In genomic region chr19:15452111-15453047, GRCh38 we compare ENCODE assay signal across 9 cellular contexts. TPM values are rescaled to one million over a fixed set of nuclear protein-coding genes. Genes with fewer than 3 reads are reported as not detected.
DNase-seq lines count a peak whose midpoint lies in the region; ATAC-seq, FAIRE-seq and TF ChIP-seq lines count a peak whose summit lies in the region.
"Had no signal": no experiment of that assay in that cellular context is flagged by ENCODE, and none has a peak within 500 bp of the region (broad histone marks: within the 10 kb centered on the region; RNA-seq: fewer than 3 reads in every experiment).

No MANE protein-coding gene starts in this region.

- BruUV-seq in K562 (replicated peaks; lab: Mats Ljungman, UMichigan) = no TSS peak

- H3K4me3 ChIP-seq in K562 (peak overlapping the region; percentile 25), iPS-11a (ENCODE audit: low read depth, low read length) (peak overlapping the region; percentile 30), sigmoid colon (peak overlapping the region; percentile 33 to 56 (median 53))

- TF ChIP-seq POLR2A in K562 (conservative IDR thresholded peaks at IDR 0.05) (no peak), sigmoid colon (IDR thresholded peaks at IDR 0.05) (peak in 1 of 2 donors; percentile 28)

- TF ChIP-seq EP300 in K562 (IDR thresholded peaks at IDR 0.05; ENCODE audit: low read length) = no peak
- TF ChIP-seq EP300 in sigmoid colon (IDR thresholded peaks at IDR 0.05) = no peak

- DNase-seq in NCI-H1417 (lab: John Stamatoyannopoulos, UW) (peak; percentile 31 to 60 (median 45)), NCI-H1417 treated with DMSO at 0.1 percent for 48 hours (lab: John Stamatoyannopoulos, UW) (no peak), M059J (ENCODE audit: low read depth) (peak; percentile 85), K562 (ENCODE audit: extremely low read depth in 1 of 4, low spot score in 3 of 4) (peak; percentile 94 to 99 (median 98)), sigmoid colon (peak; percentile 96), OCI-M2 (lab: John Stamatoyannopoulos, UW; ENCODE audit: unreplicated experiment) (no peak)

- no peak for TF ChIP-seq CTCF in K562 (IDR thresholded peaks at IDR 0.05 in 2 of 3, conservative IDR thresholded peaks at IDR 0.05 in 1 of 3; ENCODE audit: insufficient read depth in 2 of 3, low read depth in 1 of 3, low read length in 3 of 3)
- TF ChIP-seq CTCF in sigmoid colon (IDR thresholded peaks at IDR 0.05) = no peak

- H3K4me1 ChIP-seq in K562 (replicated peaks in 1 of 2; ENCODE audit: control insufficient read depth in 2 of 2, insufficient read depth in 2 of 2, low read length in 2 of 2) (peaks cover 29 to 60% of the 10 kb centered on the region in 2 experiments), sigmoid colon (peaks cover 0 to 45% (median 33%) of the 10 kb centered on the region in 4 donors)

- intact Hi-C loops in K562 (cut with micrococcal nuclease) = no loop called here
- intact Hi-C loops in sigmoid colon (cut with DNase I) = loop anchor here (5.0 to 10.0 kb wide), 5 partner anchors 75 to 382 kb away; partner anchors contain the start of genes AKAP8, BRD4 and SYDE1

- H3K9me3 ChIP-seq in K562 (replicated peaks; ENCODE audit: control insufficient read depth, insufficient read depth, low read depth, low read length) = no peaks in the 10 kb centered on the region
- H3K9me3 ChIP-seq in sigmoid colon = no peaks in the 10 kb centered on the region

- H3K27ac ChIP-seq in K562 (ENCODE audit: extremely low read depth, low read depth, low read length) = 0 out of 3 replicates have a peak overlapping the region, but pooled peaks have one; percentile 34
- peak overlapping the region; percentile 71 to 89 (median 83) for H3K27ac ChIP-seq in sigmoid colon
- H3K27ac ChIP-seq: C4-2B had no signal

- H2AFZ ChIP-seq in K562 (ENCODE audit: low read depth, low read length) = peak overlapping the region; percentile 92

- H3K27me3 ChIP-seq in K562 (ENCODE audit: control insufficient read depth in 2 of 2, insufficient read depth in 2 of 2, low read length in 2 of 2) = peaks cover 0 to 6% of the 10 kb centered on the region in 2 experiments; a peak in 1 of 5 replicates
- H3K27me3 ChIP-seq in sigmoid colon = peaks cover 11 to 38% (median 31%) of the 10 kb centered on the region in 3 donors

- H3K36me3 ChIP-seq in K562 (ENCODE audit: control insufficient read depth, insufficient read depth, low read length) (no peaks in the 10 kb centered on the region), sigmoid colon (no peaks in the 10 kb centered on the region)

- peak; percentile 100 for FAIRE-seq in K562 (lab: Jason Lieb, UNC)

- in situ Hi-C loops in K562 (cut with MboI) = no loop called here

- ATAC-seq in K562 (peak; percentile 93), HG03039 (IDR thresholded peaks at IDR 0.05; ENCODE audit: unreplicated experiment) (no peak)

- H3K4me2 ChIP-seq in K562 (ENCODE audit: insufficient read depth, low read length) = peak overlapping the region; percentile 86

- POLR2A ChIA-PET in K562 (lab: Yijun Ruan, JAX) = interaction anchor here (0.5 to 1.6 kb wide), 9 partner anchors 11 to 400 kb away, joined by 3 to 7 read pairs (median 5); no protein-coding TSS in a partner anchor

- CTCF ChIA-PET in K562 (lab: Yijun Ruan, JAX; ENCODE audit: low intra/inter-chr PET ratio) = no interaction called here

- 3% methylated on average over 25 of the region's 37 CpGs for WGBS in K562 (ENCODE audit: insufficient coverage, low coverage, missing lambda C conversion rate)
- WGBS in sigmoid colon, 2 donors = 13 to 51% methylated on average over 37 of the region's 37 CpGs

- H3K9ac ChIP-seq in K562 (ENCODE audit: insufficient read depth in 1 of 2, low read depth in 2 of 2, low read length in 2 of 2) = peak overlapping the region in 1 of 2 experiments; percentile 75; a peak in 2 of 4 replicates

- no peaks in the 10 kb centered on the region for H3K9me1 ChIP-seq in K562 (ENCODE audit: control insufficient read depth, insufficient read depth, low read length)

- H4K20me1 ChIP-seq in K562 (replicated peaks; ENCODE audit: control insufficient read depth, insufficient read depth, low read length) = 0 out of 2 replicates have a peak, but pooled peaks cover 2% of the 10 kb centered on the region

- TF ChIP-seq RAD21 in K562 (CRISPR knock-in tag; conservative IDR thresholded peaks at IDR 0.05 in 1 of 2, IDR thresholded peaks at IDR 0.05 in 1 of 2) = no peak

- H3K79me2 ChIP-seq in K562 (ENCODE audit: control insufficient read depth, insufficient read depth, low read length) = no peaks in the 10 kb centered on the region

RNA-seq across cellular contexts. Expression of gene WIZ, which starts 2.6 kb away (rescaled TPM):
- 7.2 and 16.9 TPM in 2 replicates for total RNA-seq in M059J (2014; rRNA removed; shearing (Covaris generic))
- total RNA-seq in K562 (2011; cell fraction: chromatin; rRNA removed; ENCODE audit: low replicate concordance) = 13.2 and 37.4 TPM in 2 replicates
- 27.4 and 28.3 TPM in 2 replicates for total RNA-seq in K562 (2011; cell fraction: nucleolus; rRNA removed)
- 20.2 and 22.8 TPM in 2 replicates for total RNA-seq in K562 (2011; cell fraction: nucleoplasm; rRNA removed)
- total RNA-seq in K562 (2014; rRNA removed) (13.9 and 16.0 TPM in 2 replicates), K562 (2014; rRNA removed; fragmentation: Illumina TruSeq; extraction: Trizol) (1.1 and 1.3 TPM in 2 replicates), K562 (2015; rRNA removed; fragmentation: Illumina TruSeq; extraction: Trizol) (4.8 and 5.4 TPM in 2 replicates), K562 (2021) (32.7 and 37.5 TPM in 2 replicates), sigmoid colon (10 to 100 TPM; 16.3 to 49.6 (median 28.4) TPM)
- polyA plus RNA-seq in K562 (2011; rRNA removed) (3.7 and 4.7 TPM in 2 replicates), K562 (2014; fragmentation: Illumina TruSeq; extraction: Trizol) (9.4 and 22.9 TPM in 2 replicates), K562 (2014; fragmentation: Nextera tagmentation; extraction: Ambion mirVana) (under 1 TPM; 0.06 to 0.08 TPM), K562 (2014; rRNA removed) (19.1 and 21.8 TPM in 2 replicates), sigmoid colon (10 to 100 TPM in 1 of 3 donors, 1 to 10 TPM in 2; 7.8 to 18.3 (median 9.2) TPM)
- 5.3 and 12.2 TPM in 2 replicates for polyA plus RNA-seq in K562 (2011; cell fraction: cytosol; rRNA removed)
- polyA plus RNA-seq in K562 (2011; cell fraction: nucleus; rRNA removed) = 16.0 and 33.9 TPM in 2 replicates
- 18.0 and 22.2 TPM in 2 replicates for polyA plus RNA-seq in K562 (2012)
- polyA minus RNA-seq in K562 (2011; rRNA and poly(A)+ RNA removed) = 0.63 and 1.1 TPM in 2 replicates
- polyA minus RNA-seq in K562 (2011; cell fraction: cytosol; rRNA and poly(A)+ RNA removed) = 7.5 and 9.4 TPM in 2 replicates
- polyA minus RNA-seq in K562 (2011; cell fraction: nucleus; rRNA and poly(A)+ RNA removed) = 5.3 and 6.5 TPM in 2 replicates

RNA-seq across cellular contexts. Expression of gene RASAL3, which starts 12.0 kb away (rescaled TPM):
- 0.05 TPM in 1 of 2 replicates, not detected in the other for total RNA-seq in M059J (2014; rRNA removed; shearing (Covaris generic))
- total RNA-seq in K562 (2011; cell fraction: chromatin; rRNA removed; ENCODE audit: low replicate concordance) = 0.35 TPM in 1 of 2 replicates, not detected in the other
- total RNA-seq in K562 (2011; cell fraction: nucleolus; rRNA removed) = 0.13 TPM in 1 of 2 replicates, not detected in the other
- total RNA-seq in K562 (2011; cell fraction: nucleoplasm; rRNA removed) = 2.5 TPM in 1 of 2 replicates, not detected in the other
- 0.04 TPM in 1 of 2 replicates, not detected in the other for total RNA-seq in K562 (2014; rRNA removed)
- total RNA-seq in K562 (2014; rRNA removed; fragmentation: Illumina TruSeq; extraction: Trizol) = not detected in 2 replicates
- not detected in 2 replicates for total RNA-seq in K562 (2015; rRNA removed; fragmentation: Illumina TruSeq; extraction: Trizol)
- 0.44 and 0.87 TPM in 2 replicates for total RNA-seq in K562 (2021)
- not detected in 2 replicates for polyA plus RNA-seq in K562 (2011; rRNA removed)
- 0.01 TPM in 1 of 2 replicates, not detected in the other for polyA plus RNA-seq in K562 (2011; cell fraction: cytosol; rRNA removed)
- 0.04 and 0.16 TPM in 2 replicates for polyA plus RNA-seq in K562 (2011; cell fraction: nucleus; rRNA removed)
- polyA plus RNA-seq in K562 (2012) = 0.08 and 0.16 TPM in 2 replicates
- not detected in 2 replicates for polyA plus RNA-seq in K562 (2014; fragmentation: Illumina TruSeq; extraction: Trizol)
- not detected for polyA plus RNA-seq in K562 (2014; fragmentation: Nextera tagmentation; extraction: Ambion mirVana)
- 0.07 TPM in 1 of 2 replicates, not detected in the other for polyA plus RNA-seq in K562 (2014; rRNA removed)
- polyA minus RNA-seq in K562 (2011; rRNA and poly(A)+ RNA removed) = not detected in 2 replicates
- polyA minus RNA-seq in K562 (2011; cell fraction: cytosol; rRNA and poly(A)+ RNA removed) = not detected in 2 replicates
- not detected in 2 replicates for polyA minus RNA-seq in K562 (2011; cell fraction: nucleus; rRNA and poly(A)+ RNA removed)
- 1 to 10 TPM; 1.1 to 2.0 (median 1.5) TPM for total RNA-seq in sigmoid colon
- polyA plus RNA-seq in sigmoid colon = 10 to 100 TPM in 1 of 3 donors, 1 to 10 TPM in 1, under 1 TPM in 1; 0.60 to 20.3 (median 1.6) TPM

RNA-seq across cellular contexts. Expression of gene PGLYRP2, which starts 26.9 kb away (rescaled TPM):
- 0.17 TPM in 1 of 2 replicates, not detected in the other for total RNA-seq in M059J (2014; rRNA removed; shearing (Covaris generic))
- not detected in 2 replicates for total RNA-seq in K562 (2011; cell fraction: chromatin; rRNA removed; ENCODE audit: low replicate concordance)
- not detected in 2 replicates for total RNA-seq in K562 (2011; cell fraction: nucleolus; rRNA removed)
- not detected in 2 replicates for total RNA-seq in K562 (2011; cell fraction: nucleoplasm; rRNA removed)
- total RNA-seq in K562 (2014; rRNA removed) = not detected in 2 replicates
- total RNA-seq in K562 (2014; rRNA removed; fragmentation: Illumina TruSeq; extraction: Trizol) = not detected in 2 replicates
- total RNA-seq in K562 (2015; rRNA removed; fragmentation: Illumina TruSeq; extraction: Trizol) = not detected in 2 replicates
- not detected in 2 replicates for total RNA-seq in K562 (2021)
- polyA plus RNA-seq in K562 (2011; rRNA removed) = not detected in 2 replicates
- not detected in 2 replicates for polyA plus RNA-seq in K562 (2011; cell fraction: cytosol; rRNA removed)
- polyA plus RNA-seq in K562 (2011; cell fraction: nucleus; rRNA removed) = not detected in 2 replicates
- not detected in 2 replicates for polyA plus RNA-seq in K562 (2012)
- polyA plus RNA-seq in K562 (2014; fragmentation: Illumina TruSeq; extraction: Trizol) = not detected in 2 replicates
- not detected for polyA plus RNA-seq in K562 (2014; fragmentation: Nextera tagmentation; extraction: Ambion mirVana)
- polyA plus RNA-seq in K562 (2014; rRNA removed) = not detected in 2 replicates
- polyA minus RNA-seq in K562 (2011; rRNA and poly(A)+ RNA removed) = not detected in 2 replicates
- not detected in 2 replicates for polyA minus RNA-seq in K562 (2011; cell fraction: cytosol; rRNA and poly(A)+ RNA removed)
- not detected in 2 replicates for polyA minus RNA-seq in K562 (2011; cell fraction: nucleus; rRNA and poly(A)+ RNA removed)
- total RNA-seq in sigmoid colon = not detected
- under 1 TPM in 1 of 3 donors, not detected in 2; 0.60 TPM for polyA plus RNA-seq in sigmoid colon

RNA-seq across cellular contexts. Expression of gene AKAP8L, which starts 33.6 kb away (rescaled TPM):
- total RNA-seq in M059J (2014; rRNA removed; shearing (Covaris generic)) = 59.7 and 63.6 TPM in 2 replicates
- total RNA-seq in K562 (2011; cell fraction: chromatin; rRNA removed; ENCODE audit: low replicate concordance) = 365 and 641 TPM in 2 replicates
- 279 and 316 TPM in 2 replicates for total RNA-seq in K562 (2011; cell fraction: nucleolus; rRNA removed)
- 296 and 300 TPM in 2 replicates for total RNA-seq in K562 (2011; cell fraction: nucleoplasm; rRNA removed)
- total RNA-seq in K562 (2014; rRNA removed) (108 and 121 TPM in 2 replicates), K562 (2014; rRNA removed; fragmentation: Illumina TruSeq; extraction: Trizol) (61.1 and 65.5 TPM in 2 replicates), K562 (2015; rRNA removed; fragmentation: Illumina TruSeq; extraction: Trizol) (66.6 and 70.7 TPM in 2 replicates), K562 (2021) (107 and 116 TPM in 2 replicates), sigmoid colon (100 to 1,000 TPM in 2 of 4 donors, 10 to 100 TPM in 2; 90.5 to 145 (median 101) TPM)
- polyA plus RNA-seq in K562 (2011; rRNA removed) (56.8 and 95.7 TPM in 2 replicates), K562 (2014; fragmentation: Illumina TruSeq; extraction: Trizol) (75.8 and 84.0 TPM in 2 replicates), K562 (2014; fragmentation: Nextera tagmentation; extraction: Ambion mirVana) (1 to 10 TPM; 2.4 to 7.0 TPM), K562 (2014; rRNA removed) (92.5 and 111 TPM in 2 replicates), sigmoid colon (10 to 100 TPM; 15.0 to 67.5 (median 22.8) TPM)
- 40.7 and 50.0 TPM in 2 replicates for polyA plus RNA-seq in K562 (2011; cell fraction: cytosol; rRNA removed)
- polyA plus RNA-seq in K562 (2011; cell fraction: nucleus; rRNA removed) = 617 and 798 TPM in 2 replicates
- 66.2 and 79.9 TPM in 2 replicates for polyA plus RNA-seq in K562 (2012)
- polyA minus RNA-seq in K562 (2011; rRNA and poly(A)+ RNA removed) = 60.0 and 69.5 TPM in 2 replicates
- polyA minus RNA-seq in K562 (2011; cell fraction: cytosol; rRNA and poly(A)+ RNA removed) = 41.5 and 61.7 TPM in 2 replicates
- polyA minus RNA-seq in K562 (2011; cell fraction: nucleus; rRNA and poly(A)+ RNA removed) = 85.4 and 122 TPM in 2 replicates

RNA-seq across cellular contexts. Expression of gene CYP4F22, which starts 55.9 kb away (rescaled TPM):
- not detected in 2 replicates for total RNA-seq in M059J (2014; rRNA removed; shearing (Covaris generic))
- not detected in 2 replicates for total RNA-seq in K562 (2011; cell fraction: chromatin; rRNA removed; ENCODE audit: low replicate concordance)
- not detected in 2 replicates for total RNA-seq in K562 (2011; cell fraction: nucleolus; rRNA removed)
- total RNA-seq in K562 (2011; cell fraction: nucleoplasm; rRNA removed) = not detected in 2 replicates
- total RNA-seq in K562 (2014; rRNA removed) (not detected in 2 replicates), K562 (2014; rRNA removed; fragmentation: Illumina TruSeq; extraction: Trizol) (not detected in 2 replicates), K562 (2015; rRNA removed; fragmentation: Illumina TruSeq; extraction: Trizol) (not detected in 2 replicates), K562 (2021) (not detected in 2 replicates), sigmoid colon (not detected)
- polyA plus RNA-seq in K562 (2011; rRNA removed) (not detected in 2 replicates), K562 (2014; fragmentation: Illumina TruSeq; extraction: Trizol) (not detected in 2 replicates), K562 (2014; fragmentation: Nextera tagmentation; extraction: Ambion mirVana) (not detected), K562 (2014; rRNA removed) (not detected in 2 replicates), sigmoid colon (under 1 TPM in 1 of 3 donors, not detected in 2; 0.07 TPM)
- polyA plus RNA-seq in K562 (2011; cell fraction: cytosol; rRNA removed) = not detected in 2 replicates
- not detected in 2 replicates for polyA plus RNA-seq in K562 (2011; cell fraction: nucleus; rRNA removed)
- polyA plus RNA-seq in K562 (2012) = not detected in 2 replicates
- polyA minus RNA-seq in K562 (2011; rRNA and poly(A)+ RNA removed) = not detected in 2 replicates
- polyA minus RNA-seq in K562 (2011; cell fraction: cytosol; rRNA and poly(A)+ RNA removed) = not detected in 2 replicates
- not detected in 2 replicates for polyA minus RNA-seq in K562 (2011; cell fraction: nucleus; rRNA and poly(A)+ RNA removed)

Comparison
In these comparisons a context has a peak if more than half of its experiments do, and no peak if none do; other contexts are left out.
1. DNase-seq: peak in NCI-H1417 (3 of 3), M059J (single experiment), K562 (4 of 4) and sigmoid colon (single experiment); none in NCI-H1417 treated with DMSO at 0.1 percent for 48 hours (single experiment) and OCI-M2 (single experiment).
2. Peak in every context shown above with its lines, with median percentiles within 50 percentile points of each other: H3K4me3 ChIP-seq.